9 cellular contexts compared by ENCODE assay signal in the genomic region with DNA sequence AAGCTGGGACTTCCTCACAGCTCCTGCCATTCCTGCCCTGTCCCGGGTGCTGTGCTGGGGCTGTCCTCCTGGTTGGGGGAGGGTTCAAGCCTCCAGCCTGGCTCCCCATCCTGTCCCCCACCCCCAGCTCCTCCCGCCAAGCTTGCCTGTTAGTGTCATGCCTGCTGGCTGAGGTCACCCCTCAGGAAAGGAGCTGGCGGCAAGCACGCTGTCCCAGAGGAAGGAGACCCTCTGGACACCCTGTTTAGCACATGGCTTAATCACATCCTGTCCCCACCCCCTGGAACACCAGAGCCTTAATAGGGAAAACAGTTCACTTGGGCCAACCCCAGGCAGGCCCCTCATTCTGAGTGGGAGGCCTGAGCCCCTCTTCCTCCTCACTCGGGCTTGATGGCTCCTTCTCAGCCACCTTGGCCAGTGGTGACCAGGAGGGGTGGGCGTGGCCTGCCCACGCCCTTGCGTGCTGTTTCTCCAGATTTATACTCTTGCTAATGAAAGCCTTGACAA. TPM values are rescaled to one million over a fixed set of nuclear protein-coding genes. Genes with fewer than 3 reads are reported as not detected.
A peak's percentile ranks its signal among the peaks of the same experiment; 100 is the strongest.
DNase-seq lines count a peak whose midpoint lies in the region; FAIRE-seq and TF ChIP-seq lines count a peak whose summit lies in the region.
"Had no signal": no experiment of that assay in that cellular context is flagged by ENCODE, and none has a peak within 500 bp of the region (broad histone marks: within the 10 kb centered on the region; RNA-seq: fewer than 3 reads in every experiment).

No MANE protein-coding gene starts in this region.

- H3K9ac ChIP-seq in H1 (replicated peaks in 1 of 4; ENCODE audit: extremely low read depth in 1 of 4, low read depth in 3 of 4, low read length in 3 of 4), result no peak overlapping the region

- H3K9me3 Mint-ChIP-seq in mesothelial cell of epicardium, result no peaks in the 10 kb centered on the region

- H4K91ac ChIP-seq in H1 (replicated peaks; ENCODE audit: insufficient read length, low read length), result no peak overlapping the region

- no peak overlapping the region for H3K14ac ChIP-seq in H1 (ENCODE audit: insufficient read length)

- peaks cover 0 to 24% (median 18%) of the 10 kb centered on the region in 4 experiments; a peak in 6 of 7 replicates for H3K4me1 ChIP-seq in H1 (replicated peaks in 1 of 4; ENCODE audit: control insufficient read depth in 3 of 4, insufficient read depth in 4 of 4, low read length in 3 of 4)

- no peak overlapping the region; the same call in 1 of the 2 replicates for H4K8ac ChIP-seq in H1 (ENCODE audit: extremely low read depth, insufficient read depth, low read length)

- H3K23ac ChIP-seq in H1 (ENCODE audit: insufficient read length), result no peak overlapping the region

- H2AK5ac ChIP-seq in H1 (ENCODE audit: low read depth, low read length), result peak overlapping the region; percentile 90; the same call in 1 of the 2 replicates

- peak overlapping the region; percentile 90 for H2BK12ac ChIP-seq in H1 (ENCODE audit: low read depth, low read length)

- H3K4me3 Mint-ChIP-seq in mesothelial cell of epicardium, result no peak overlapping the region

- no peak overlapping the region for H4K5ac ChIP-seq in H1 (ENCODE audit: insufficient read length, low read depth, low read length)

- no peak for TF ChIP-seq RAD21 in H1 (IDR thresholded peaks at IDR 0.05 in 1 of 2, conservative IDR thresholded peaks at IDR 0.05 in 1 of 2; ENCODE audit: low read depth in 2 of 2, low read length in 2 of 2)

- peaks cover 34% of the 10 kb centered on the region in 2 experiments for H4K20me1 ChIP-seq in H1 (replicated peaks in 1 of 2; ENCODE audit: control insufficient read depth in 1 of 2, insufficient read depth in 2 of 2, low read length in 2 of 2)

- peaks cover 15% of the 10 kb centered on the region for H3K79me1 ChIP-seq in H1 (ENCODE audit: low read depth, low read length)

- 94% methylated on average over 8 of the region's 8 CpGs; no CpG with 5 or more reads in 1 of the 2 experiments for WGBS in H1 (ENCODE audit: extremely low coverage in 1 of 2, insufficient coverage in 1 of 2, insufficient read length in 1 of 2, insufficient replicate concordance in 2 of 2, low coverage in 1 of 2, low lambda C conversion rate in 2 of 2, missing lambda C conversion rate in 1 of 2), 2 experiments

- TF ChIP-seq CTCF in H1 (IDR thresholded peaks at IDR 0.05; ENCODE audit: control extremely low read depth in 1 of 3, insufficient read depth in 1 of 3, low read depth in 1 of 3, low read length in 3 of 3), result no peak
- TF ChIP-seq CTCF in mesothelial cell of epicardium (IDR thresholded peaks at IDR 0.05; ENCODE audit: unreplicated experiment), result no peak

- no peaks in the 10 kb centered on the region for H3K27me3 ChIP-seq in H1 (replicated peaks in 1 of 4; ENCODE audit: control insufficient read depth in 3 of 4, extremely low read depth in 1 of 4, insufficient read depth in 3 of 4, low read length in 3 of 4)

- no peak for TF ChIP-seq POLR2A in H1 (IDR thresholded peaks at IDR 0.05; ENCODE audit: control extremely low read depth in 1 of 2, low read depth in 2 of 2, low read length in 2 of 2)

- H3K4ac ChIP-seq in H1 (replicated peaks; ENCODE audit: insufficient read length, low read depth, low read length), result no peak overlapping the region

- DNase-seq in 8988T, result peak; percentile 79
- DNase-seq in M059J (ENCODE audit: low read depth), result peak; percentile 90
- DNase-seq in H1 (ENCODE audit: low read depth in 1 of 2, low spot score in 2 of 2), result peak in 1 of 2 experiments; percentile 64
- DNase-seq in mesothelial cell of epicardium (ENCODE audit: low spot score in 2 of 2, unreplicated experiment in 2 of 2), result no peak
- no peak for DNase-seq in NCI-H187 treated with DMSO at 0.1 percent for 48 hours (lab: John Stamatoyannopoulos, UW)
- DNase-seq in DMS153 treated with DMSO at 0.1 percent for 48 hours (lab: John Stamatoyannopoulos, UW; ENCODE audit: unreplicated experiment), result no peak
- DNase-seq in SHP77 treated with DMSO at 0.1 percent for 48 hours (lab: John Stamatoyannopoulos, UW), result no peak
- DNase-seq in NAMALWA (ENCODE audit: low spot score), result no peak

- peaks cover 20% of the 10 kb centered on the region for H3K4me1 Mint-ChIP-seq in mesothelial cell of epicardium

- H2AFZ ChIP-seq in H1 (ENCODE audit: low read length), result no peak overlapping the region

- no peak overlapping the region for H2BK20ac ChIP-seq in H1 (ENCODE audit: low read length)

- H2BK120ac ChIP-seq in H1 (replicated peaks; ENCODE audit: low read depth, low read length), result no peak overlapping the region

- TF ChIP-seq EP300 in H1 (IDR thresholded peaks at IDR 0.05; ENCODE audit: borderline replicate concordance in 1 of 2, low read depth in 2 of 2, low read length in 2 of 2), result no peak

- peak overlapping the region; percentile 79 for H3K27ac Mint-ChIP-seq in mesothelial cell of epicardium

- peaks cover 0 to 69% of the 10 kb centered on the region in 2 experiments; a peak in 2 of 4 replicates for H3K79me2 ChIP-seq in H1 (ENCODE audit: control insufficient read depth in 1 of 2, insufficient read depth in 2 of 2, low read length in 2 of 2)

- no peaks in the 10 kb centered on the region for H3K27me3 Mint-ChIP-seq in mesothelial cell of epicardium (ENCODE audit: low read depth)

- POLR2A ChIA-PET in H1 (lab: Charles Lee; ENCODE audit: partially characterized antibody), result interaction anchor here (0.9 to 1.9 kb wide), 3 partner anchors 9 to 24 kb away, joined by 3 to 14 read pairs (median 4); a partner anchor contains a TSS

- peaks cover 18 to 53% (median 45%) of the 10 kb centered on the region in 4 experiments for H3K36me3 ChIP-seq in H1 (ENCODE audit: control insufficient read depth in 2 of 4, insufficient read depth in 4 of 4, low read length in 3 of 4)

- peak overlapping the region in 1 of 4 experiments; percentile 1; a peak in 1 of 8 replicates for H3K4me3 ChIP-seq in H1 (ENCODE audit: extremely low read depth in 1 of 4, insufficient read depth in 2 of 4, low read depth in 3 of 4, low read length in 4 of 4)

- no peaks in the 10 kb centered on the region for H3K23me2 ChIP-seq in H1 (ENCODE audit: low read depth, low read length)

- H3K18ac ChIP-seq in H1 (ENCODE audit: extremely low read depth, low read length), result peak overlapping the region; percentile 95; the same call in 1 of the 2 replicates

- CTCF ChIA-PET in H1 (lab: Charles Lee; ENCODE audit: partially characterized antibody), result interaction anchor here (0.6 to 3.2 kb wide), 4 partner anchors 11 to 44 kb away, joined by 3 to 24 read pairs (median 7); no protein-coding TSS in a partner anchor

- no peak overlapping the region for H3K56ac ChIP-seq in H1 (replicated peaks; ENCODE audit: insufficient read length, low read depth, low read length)

- H2BK15ac ChIP-seq in H1 (ENCODE audit: low read length), result no peak overlapping the region

- H3K27ac ChIP-seq in H1 (ENCODE audit: low read depth, low read length), result peak overlapping the region; percentile 73; the same call in 1 of the 2 replicates

- H3K4me2 ChIP-seq in H1 (ENCODE audit: insufficient read depth in 1 of 2, low read depth in 2 of 2, low read length in 2 of 2), result peak overlapping the region in 1 of 2 experiments; percentile 46; a peak in 3 of 4 replicates

- H2BK5ac ChIP-seq in H1 (ENCODE audit: low read depth, low read length), result peak overlapping the region; percentile 93

- FAIRE-seq in H1 (lab: Jason Lieb, UNC), result no peak
- FAIRE-seq: D721Med had no signal

- no peaks in the 10 kb centered on the region for H3K9me3 ChIP-seq in H1 (ENCODE audit: insufficient read depth in 2 of 2, low read depth in 1 of 2, low read length in 1 of 2)

- peaks cover 25% of the 10 kb centered on the region for H3K36me3 Mint-ChIP-seq in mesothelial cell of epicardium

RNA-seq across cellular contexts. Expression of a gene that starts 9.2 kb away (rescaled TPM):
- total RNA-seq in M059J (2014; rRNA removed; shearing (Covaris generic)), result not detected in 2 replicates
- total RNA-seq in H1 (2021; fragmentation: NEBNext Ultra II Directional; extraction: Animal tissue kit (Norgen Biotek cat#: 25700)), result 14.1 and 18.1 TPM in 2 replicates
- polyA plus RNA-seq in H1 (2011; rRNA removed), result 25.6 and 33.2 TPM in 2 replicates
- polyA plus RNA-seq in H1 (2011; cell fraction: cytosol; rRNA removed), result 27.0 TPM
- 47.0 TPM for polyA plus RNA-seq in H1 (2011; cell fraction: nucleus; rRNA removed)
- polyA plus RNA-seq in H1 (2012, experiment 1 of 2), result 15.4 to 23.4 TPM (median 22.4 TPM) in 4 replicates
- polyA plus RNA-seq in H1 (2012, experiment 2 of 2), result 20.9 TPM
- 15.8 TPM for polyA plus RNA-seq in H1 (2013, experiment 1 of 2)
- polyA plus RNA-seq in H1 (2013, experiment 2 of 2), result 15.1 TPM
- polyA minus RNA-seq in H1 (2011; rRNA and poly(A)+ RNA removed), result 12.7 and 23.7 TPM in 2 replicates
- polyA minus RNA-seq in H1 (2011; cell fraction: cytosol; rRNA and poly(A)+ RNA removed), result 16.1 TPM
- polyA minus RNA-seq in H1 (2011; cell fraction: nucleus; rRNA and poly(A)+ RNA removed), result 15.4 TPM
- total RNA-seq in mesothelial cell of epicardium, result 22.2 to 25.4 TPM (median 24.3 TPM) in 3 replicates

RNA-seq across cellular contexts. Expression of a gene that starts 29.6 kb away (rescaled TPM):
- total RNA-seq in M059J (2014; rRNA removed; shearing (Covaris generic)), result 47.9 and 65.2 TPM in 2 replicates
- 103 and 106 TPM in 2 replicates for total RNA-seq in H1 (2021; fragmentation: NEBNext Ultra II Directional; extraction: Animal tissue kit (Norgen Biotek cat#: 25700))
- 111 and 114 TPM in 2 replicates for polyA plus RNA-seq in H1 (2011; rRNA removed)
- polyA plus RNA-seq in H1 (2011; cell fraction: cytosol; rRNA removed), result 84.5 TPM
- 94.4 TPM for polyA plus RNA-seq in H1 (2011; cell fraction: nucleus; rRNA removed)
- 49.6 to 86.2 TPM (median 81.7 TPM) in 4 replicates for polyA plus RNA-seq in H1 (2012, experiment 1 of 2)
- 72.4 TPM for polyA plus RNA-seq in H1 (2012, experiment 2 of 2)
- 116 TPM for polyA plus RNA-seq in H1 (2013, experiment 1 of 2)
- 125 TPM for polyA plus RNA-seq in H1 (2013, experiment 2 of 2)
- polyA minus RNA-seq in H1 (2011; rRNA and poly(A)+ RNA removed), result 141 and 144 TPM in 2 replicates
- 62.6 TPM for polyA minus RNA-seq in H1 (2011; cell fraction: cytosol; rRNA and poly(A)+ RNA removed)
- 53.8 TPM for polyA minus RNA-seq in H1 (2011; cell fraction: nucleus; rRNA and poly(A)+ RNA removed)
- 33.9 to 35.9 TPM (median 34.6 TPM) in 3 replicates for total RNA-seq in mesothelial cell of epicardium

RNA-seq across cellular contexts. Expression of a gene that starts 29.8 kb away (rescaled TPM):
- 12.7 and 15.9 TPM in 2 replicates for total RNA-seq in M059J (2014; rRNA removed; shearing (Covaris generic))
- total RNA-seq in H1 (2021; fragmentation: NEBNext Ultra II Directional; extraction: Animal tissue kit (Norgen Biotek cat#: 25700)), result 28.5 and 30.4 TPM in 2 replicates
- 42.2 and 56.6 TPM in 2 replicates for polyA plus RNA-seq in H1 (2011; rRNA removed)
- 49.2 TPM for polyA plus RNA-seq in H1 (2011; cell fraction: cytosol; rRNA removed)
- 133 TPM for polyA plus RNA-seq in H1 (2011; cell fraction: nucleus; rRNA removed)
- polyA plus RNA-seq in H1 (2012, experiment 1 of 2), result 24.5 to 34.8 TPM (median 33.7 TPM) in 4 replicates
- 46.6 TPM for polyA plus RNA-seq in H1 (2012, experiment 2 of 2)
- polyA plus RNA-seq in H1 (2013, experiment 1 of 2), result 20.9 TPM
- polyA plus RNA-seq in H1 (2013, experiment 2 of 2), result 20.5 TPM
- polyA minus RNA-seq in H1 (2011; rRNA and poly(A)+ RNA removed), result 21.4 and 28.1 TPM in 2 replicates
- 15.2 TPM for polyA minus RNA-seq in H1 (2011; cell fraction: cytosol; rRNA and poly(A)+ RNA removed)
- polyA minus RNA-seq in H1 (2011; cell fraction: nucleus; rRNA and poly(A)+ RNA removed), result 14.7 TPM
- 6.6 to 9.2 TPM (median 8.0 TPM) in 3 replicates for total RNA-seq in mesothelial cell of epicardium

RNA-seq across cellular contexts. Expression of a gene that starts 35.8 kb away (rescaled TPM):
- total RNA-seq in M059J (2014; rRNA removed; shearing (Covaris generic)), result 23.9 and 29.8 TPM in 2 replicates
- 17.2 and 18.8 TPM in 2 replicates for total RNA-seq in H1 (2021; fragmentation: NEBNext Ultra II Directional; extraction: Animal tissue kit (Norgen Biotek cat#: 25700))
- 39.1 and 44.3 TPM in 2 replicates for polyA plus RNA-seq in H1 (2011; rRNA removed)
- polyA plus RNA-seq in H1 (2011; cell fraction: cytosol; rRNA removed), result 26.5 TPM
- polyA plus RNA-seq in H1 (2011; cell fraction: nucleus; rRNA removed), result 32.5 TPM
- polyA plus RNA-seq in H1 (2012, experiment 1 of 2), result 17.6 to 21.5 TPM (median 20.6 TPM) in 4 replicates
- 21.4 TPM for polyA plus RNA-seq in H1 (2012, experiment 2 of 2)
- polyA plus RNA-seq in H1 (2013, experiment 1 of 2), result 33.1 TPM
- 34.1 TPM for polyA plus RNA-seq in H1 (2013, experiment 2 of 2)
- 45.1 and 47.0 TPM in 2 replicates for polyA minus RNA-seq in H1 (2011; rRNA and poly(A)+ RNA removed)
- 15.6 TPM for polyA minus RNA-seq in H1 (2011; cell fraction: cytosol; rRNA and poly(A)+ RNA removed)
- 28.9 TPM for polyA minus RNA-seq in H1 (2011; cell fraction: nucleus; rRNA and poly(A)+ RNA removed)
- total RNA-seq in mesothelial cell of epicardium, result 16.7 to 17.0 TPM (median 16.9 TPM) in 3 replicates

RNA-seq across cellular contexts. Expression of a gene that starts 35.9 kb away (rescaled TPM):
- 67.6 and 77.6 TPM in 2 replicates for total RNA-seq in M059J (2014; rRNA removed; shearing (Covaris generic))
- 95.0 and 111 TPM in 2 replicates for total RNA-seq in H1 (2021; fragmentation: NEBNext Ultra II Directional; extraction: Animal tissue kit (Norgen Biotek cat#: 25700))
- polyA plus RNA-seq in H1 (2011; rRNA removed), result 90.1 and 107 TPM in 2 replicates
- 88.7 TPM for polyA plus RNA-seq in H1 (2011; cell fraction: cytosol; rRNA removed)
- polyA plus RNA-seq in H1 (2011; cell fraction: nucleus; rRNA removed), result 175 TPM
- 60.3 to 76.3 TPM (median 70.1 TPM) in 4 replicates for polyA plus RNA-seq in H1 (2012, experiment 1 of 2)
- 29.6 TPM for polyA plus RNA-seq in H1 (2012, experiment 2 of 2)
- 36.8 TPM for polyA plus RNA-seq in H1 (2013, experiment 1 of 2)
- polyA plus RNA-seq in H1 (2013, experiment 2 of 2), result 33.8 TPM
- polyA minus RNA-seq in H1 (2011; rRNA and poly(A)+ RNA removed), result 267 and 345 TPM in 2 replicates
- polyA minus RNA-seq in H1 (2011; cell fraction: cytosol; rRNA and poly(A)+ RNA removed), result 92.6 TPM
- polyA minus RNA-seq in H1 (2011; cell fraction: nucleus; rRNA and poly(A)+ RNA removed), result 136 TPM
- 49.5 to 56.6 TPM (median 51.7 TPM) in 3 replicates for total RNA-seq in mesothelial cell of epicardium

Comparison
In these comparisons a context has a peak if more than half of its experiments do, and no peak if none do; other contexts are left out.
1. DNase-seq: peak in 8988T (single experiment) and M059J (single experiment); none in mesothelial cell of epicardium (0 of 2), NCI-H187 treated with DMSO at 0.1 percent for 48 hours (single experiment), DMS153 treated with DMSO at 0.1 percent for 48 hours (single experiment), SHP77 treated with DMSO at 0.1 percent for 48 hours (single experiment) and NAMALWA (single experiment).
2. RNA of a gene that starts 9.2 kb away (total RNA-seq): 22.2 to 25.4 TPM in mesothelial cell of epicardium and 14.1 to 18.1 TPM in H1; not detected in M059J; every median in the first group is over 10 times any median in the second.